Comparison of ENCODE assay signal across 2 cellular contexts in genomic region chr2:172442072-172442895, GRCh38.
A peak's percentile ranks its signal among the peaks of the same experiment; 100 is the strongest.
TF ChIP-seq lines count a peak whose summit lies in the region.

No MANE protein-coding gene starts in this region.

TF ChIP-seq in HCT116, 20 proteins besides CTCF, POLR2A, EP300 and RAD21:
- no peak for TF ChIP-seq ZFX (IDR thresholded peaks at IDR 0.05)
- peak; percentile 82 for TF ChIP-seq MAX (IDR thresholded peaks at IDR 0.05)
- TF ChIP-seq JUND (IDR thresholded peaks at IDR 0.05): peak; percentile 99
- peak; percentile 89 for TF ChIP-seq CEBPB (IDR thresholded peaks at IDR 0.05; ENCODE audit: low read depth)
- TF ChIP-seq TCF7L2 (IDR thresholded peaks at IDR 0.05; ENCODE audit: borderline replicate concordance, extremely low read depth, insufficient read depth, insufficient read length): peak; percentile 97
- TF ChIP-seq EGR1 (IDR thresholded peaks at IDR 0.05; ENCODE audit: low read depth): peak; percentile 52
- TF ChIP-seq FOSL1 (IDR thresholded peaks at IDR 0.05; ENCODE audit: low read depth): peak; percentile 98
- TF ChIP-seq CBX3 (IDR thresholded peaks at IDR 0.05; ENCODE audit: low read depth): peak; percentile 95
- TF ChIP-seq SP1 (IDR thresholded peaks at IDR 0.05; ENCODE audit: low read depth): peak; percentile 96
- TF ChIP-seq SIN3A (IDR thresholded peaks at IDR 0.05; ENCODE audit: low read depth): peak; percentile 98
- no peak for TF ChIP-seq ZBTB33 (IDR thresholded peaks at IDR 0.05; ENCODE audit: extremely low read depth, insufficient replicate concordance, low read length)
- TF ChIP-seq ATF3 (IDR thresholded peaks at IDR 0.05): peak; percentile 81; the same call in 1 of the 2 replicates
- TF ChIP-seq POLR2AphosphoS5 (IDR thresholded peaks at IDR 0.05; ENCODE audit: low read depth, low read length): peak; percentile 58
- no peak for TF ChIP-seq ZNF274 (IDR thresholded peaks at IDR 0.05; ENCODE audit: low read depth, low read length)
- TF ChIP-seq SRF (IDR thresholded peaks at IDR 0.05; ENCODE audit: low read depth): peak; percentile 92

TF ChIP-seq in SK-N-SH, 30 proteins besides CTCF, POLR2A, EP300 and RAD21:
- TF ChIP-seq TEAD4 (IDR thresholded peaks at IDR 0.05; ENCODE audit: borderline replicate concordance, insufficient read depth) (no peak), SMC3 (IDR thresholded peaks at IDR 0.05; ENCODE audit: low read depth, low read length) (no peak), FOXJ3 (CRISPR knock-in tag; IDR thresholded peaks at IDR 0.05) (no peak), SIN3A (IDR thresholded peaks at IDR 0.05; ENCODE audit: borderline replicate concordance, low read depth, low read length) (peak; percentile 62; the same call in 1 of the 2 replicates), ELF1 (IDR thresholded peaks at IDR 0.05) (no peak), MAX (IDR thresholded peaks at IDR 0.05; ENCODE audit: low read depth) (peak; percentile 75), POLR2AphosphoS5 (IDR thresholded peaks at IDR 0.05; ENCODE audit: low read depth, low read length) (peak; percentile 42; the same call in 1 of the 2 replicates), JUND (IDR thresholded peaks at IDR 0.05) (peak; percentile 87), NRF1 (IDR thresholded peaks at IDR 0.05; ENCODE audit: low read depth, low read length) (no peak), TAF1 (IDR thresholded peaks at IDR 0.05; ENCODE audit: borderline replicate concordance, low read depth, low read length) (no peak), REST (IDR thresholded peaks at IDR 0.05; ENCODE audit: low read depth, low read length) (no peak), PBX3 (IDR thresholded peaks at IDR 0.05) (peak; percentile 62; the same call in 1 of the 2 replicates), CHD2 (IDR thresholded peaks at IDR 0.05; ENCODE audit: low read length, partially characterized antibody) (no peak), ZBTB33 (IDR thresholded peaks at IDR 0.05; ENCODE audit: borderline replicate concordance, low read depth) (no peak), FOXM1 (IDR thresholded peaks at IDR 0.05; ENCODE audit: low read depth) (no peak), GABPA (IDR thresholded peaks at IDR 0.05; ENCODE audit: low read depth) (0 out of 2 replicates have a peak, but pooled peaks have one; percentile 19), RFX5 (IDR thresholded peaks at IDR 0.05; ENCODE audit: low read length) (no peak), RXRA (IDR thresholded peaks at IDR 0.05; ENCODE audit: borderline replicate concordance, low read depth) (peak; percentile 43; the same call in 1 of the 2 replicates), MXI1 (IDR thresholded peaks at IDR 0.05; ENCODE audit: low read depth, low read length) (no peak), RCOR1 (IDR thresholded peaks at IDR 0.05; ENCODE audit: low read length) (no peak), TCF12 (IDR thresholded peaks at IDR 0.05) (peak; percentile 74; the same call in 1 of the 2 replicates), GATA2 (CRISPR knock-in tag; IDR thresholded peaks at IDR 0.05) (no peak), NFIC (IDR thresholded peaks at IDR 0.05; ENCODE audit: borderline replicate concordance) (peak; percentile 26; the same call in 1 of the 2 replicates), IRF3 (IDR thresholded peaks at IDR 0.05; ENCODE audit: low read depth, low read length) (no peak), EZH2phosphoT487 (IDR thresholded peaks at IDR 0.05; ENCODE audit: borderline replicate concordance, low read depth) (no peak), YY1 (IDR thresholded peaks at IDR 0.05; ENCODE audit: low read depth) (no peak), FOSL2 (IDR thresholded peaks at IDR 0.05; ENCODE audit: borderline replicate concordance, low read depth) (peak; percentile 94), USF1 (IDR thresholded peaks at IDR 0.05; ENCODE audit: borderline replicate concordance, low read depth) (no peak), MEF2A (IDR thresholded peaks at IDR 0.05; ENCODE audit: borderline replicate concordance, low read depth) (no peak), USF2 (IDR thresholded peaks at IDR 0.05; ENCODE audit: borderline replicate concordance, low read depth, low read length) (no peak)
TF ChIP-seq in SK-N-SH: peak in this region for 10.
